ENCODE assay signal across 2 cellular contexts in the genomic region with DNA sequence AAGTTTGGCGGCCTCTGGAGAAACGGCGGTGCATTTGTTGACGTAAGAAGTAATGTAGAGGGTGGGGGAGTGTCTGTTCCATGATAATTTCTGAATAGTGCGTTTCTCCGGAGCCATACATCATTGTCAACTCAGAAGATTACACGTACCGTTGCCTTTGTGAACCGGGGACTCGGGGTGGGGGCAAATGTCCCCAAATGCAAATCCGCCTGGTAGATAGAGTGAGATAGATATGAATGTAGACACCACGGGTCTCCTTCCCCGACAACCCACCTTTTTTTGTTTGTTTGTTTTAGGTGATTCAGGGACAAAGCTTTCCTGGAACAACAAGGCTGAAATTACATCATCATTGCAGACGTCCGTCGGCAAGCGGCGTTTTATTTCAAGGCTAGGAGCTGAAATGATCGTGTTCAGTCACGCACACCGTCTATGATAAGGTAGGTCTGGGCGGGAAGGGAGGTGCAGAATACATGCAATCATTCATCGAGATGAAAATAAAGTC.
TF ChIP-seq lines count a peak whose summit lies in the region.

No MANE protein-coding gene starts in this region.

TF ChIP-seq in HEK293T, 16 proteins besides CTCF, POLR2A, EP300 and RAD21:
- TF ChIP-seq HDGF (IDR thresholded peaks at IDR 0.05; ENCODE audit: borderline replicate concordance) (no peak), FOXM1 (IDR thresholded peaks at IDR 0.05; ENCODE audit: borderline replicate concordance) (no peak), SP1 (IDR thresholded peaks at IDR 0.05) (no peak), ARNT (IDR thresholded peaks at IDR 0.05) (peak; percentile 97)
- TF ChIP-seq, protein P1, sequence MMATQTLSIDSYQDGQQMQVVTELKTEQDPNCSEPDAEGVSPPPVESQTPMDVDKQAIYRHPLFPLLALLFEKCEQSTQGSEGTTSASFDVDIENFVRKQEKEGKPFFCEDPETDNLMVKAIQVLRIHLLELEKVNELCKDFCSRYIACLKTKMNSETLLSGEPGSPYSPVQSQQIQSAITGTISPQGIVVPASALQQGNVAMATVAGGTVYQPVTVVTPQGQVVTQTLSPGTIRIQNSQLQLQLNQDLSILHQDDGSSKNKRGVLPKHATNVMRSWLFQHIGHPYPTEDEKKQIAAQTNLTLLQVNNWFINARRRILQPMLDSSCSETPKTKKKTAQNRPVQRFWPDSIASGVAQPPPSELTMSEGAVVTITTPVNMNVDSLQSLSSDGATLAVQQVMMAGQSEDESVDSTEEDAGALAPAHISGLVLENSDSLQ (IDR thresholded peaks at IDR 0.05): peak; percentile 66

TF ChIP-seq in H1, 55 proteins besides CTCF, POLR2A, EP300 and RAD21:
- TF ChIP-seq CHD2 (IDR thresholded peaks at IDR 0.05; ENCODE audit: low read length) (no peak), POU5F1 (IDR thresholded peaks at IDR 0.05; ENCODE audit: low read depth, low read length) (no peak), GABPA (IDR thresholded peaks at IDR 0.05; ENCODE audit: borderline replicate concordance, insufficient read depth, low read length) (no peak), TCF12 (IDR thresholded peaks at IDR 0.05; ENCODE audit: low read depth, low read length) (no peak), NRF1 (IDR thresholded peaks at IDR 0.05; ENCODE audit: low read depth, low read length) (no peak), NANOG (IDR thresholded peaks at IDR 0.05; ENCODE audit: insufficient read depth, low read depth, low read length, poor library complexity, severe bottlenecking) (no peak), TAF7 (optimal IDR thresholded peaks at IDR 0.05; ENCODE audit: borderline replicate concordance, low read depth, low read length) (no peak), FOSL1 (IDR thresholded peaks at IDR 0.05; ENCODE audit: insufficient read depth, low read depth, low read length) (no peak), BRCA1 (IDR thresholded peaks at IDR 0.05; ENCODE audit: low read depth, low read length) (no peak), TBP (IDR thresholded peaks at IDR 0.05; ENCODE audit: low read depth, low read length) (no peak), RNF2 (IDR thresholded peaks at IDR 0.05; ENCODE audit: borderline replicate concordance, low read depth, low read length, missing control alignments, poor library complexity, severe bottlenecking) (no peak), MAFK (IDR thresholded peaks at IDR 0.05; ENCODE audit: low read depth, low read length) (no peak), CBX5 (IDR thresholded peaks at IDR 0.05; ENCODE audit: low read depth, low read length) (no peak), YY1 (IDR thresholded peaks at IDR 0.05; ENCODE audit: low read depth, low read length) (no peak), KDM1A (IDR thresholded peaks at IDR 0.05; ENCODE audit: borderline replicate concordance, low read length) (no peak)
- TF ChIP-seq, protein P2, sequence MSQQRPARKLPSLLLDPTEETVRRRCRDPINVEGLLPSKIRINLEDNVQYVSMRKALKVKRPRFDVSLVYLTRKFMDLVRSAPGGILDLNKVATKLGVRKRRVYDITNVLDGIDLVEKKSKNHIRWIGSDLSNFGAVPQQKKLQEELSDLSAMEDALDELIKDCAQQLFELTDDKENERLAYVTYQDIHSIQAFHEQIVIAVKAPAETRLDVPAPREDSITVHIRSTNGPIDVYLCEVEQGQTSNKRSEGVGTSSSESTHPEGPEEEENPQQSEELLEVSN (IDR thresholded peaks at IDR 0.05): no peak
- TF ChIP-seq, protein P3, sequence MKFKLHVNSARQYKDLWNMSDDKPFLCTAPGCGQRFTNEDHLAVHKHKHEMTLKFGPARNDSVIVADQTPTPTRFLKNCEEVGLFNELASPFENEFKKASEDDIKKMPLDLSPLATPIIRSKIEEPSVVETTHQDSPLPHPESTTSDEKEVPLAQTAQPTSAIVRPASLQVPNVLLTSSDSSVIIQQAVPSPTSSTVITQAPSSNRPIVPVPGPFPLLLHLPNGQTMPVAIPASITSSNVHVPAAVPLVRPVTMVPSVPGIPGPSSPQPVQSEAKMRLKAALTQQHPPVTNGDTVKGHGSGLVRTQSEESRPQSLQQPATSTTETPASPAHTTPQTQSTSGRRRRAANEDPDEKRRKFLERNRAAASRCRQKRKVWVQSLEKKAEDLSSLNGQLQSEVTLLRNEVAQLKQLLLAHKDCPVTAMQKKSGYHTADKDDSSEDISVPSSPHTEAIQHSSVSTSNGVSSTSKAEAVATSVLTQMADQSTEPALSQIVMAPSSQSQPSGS (IDR thresholded peaks at IDR 0.05; ENCODE audit: low read length): no peak
TF ChIP-seq in H1: peak in this region for 0.
